ENCODE assay signal across 18 cellular contexts in genomic region chr5:132177691-132178149, GRCh38. TPM values are rescaled to one million over a fixed set of nuclear protein-coding genes. Genes with fewer than 3 reads are reported as not detected.
"Had no signal": no experiment of that assay in that cellular context is flagged by ENCODE, and none has a peak within 500 bp of the region (broad histone marks: within the 10 kb centered on the region; RNA-seq: fewer than 3 reads in every experiment).

No MANE protein-coding gene starts in this region.

- H3K27ac Mint-ChIP-seq: endodermal cell had no signal

- H3K36me3 Mint-ChIP-seq: brain; naive thymus-derived CD8-positive, alpha-beta T cell had no signal

- H3K9me3 ChIP-seq: lower lobe of right lung, right lobe of liver, SJCRH30 had no signal

- H3K4me1 ChIP-seq: lower lobe of right lung, parathyroid adenoma, right lobe of liver had no signal

- DNase-seq: activated CD4-positive, alpha-beta T cell treated with anti-CD3 and anti-CD28 coated beads for 48 hours; activated CD4-positive, CD25-positive, alpha-beta regulatory T cell; activated naive CD4-positive, alpha-beta T cell; anterior cingulate cortex; caudate nucleus; dorsolateral prefrontal cortex; endodermal cell; foreskin melanocyte; glutamatergic neuron; lower lobe of right lung; naive thymus-derived CD8-positive, alpha-beta T cell; right lobe of liver; SJCRH30; small intestine; stimulated activated CD4-positive, alpha-beta T cell treated with anti-CD3 and anti-CD28 coated beads, Interleukin-15, amount 100 ng/mL, for 24 hours; stimulated activated CD4-positive, alpha-beta T cell treated with anti-CD3 and anti-CD28 coated beads, Interleukin-2, amount 100 ng/mL, for 48 hours had no signal

- H3K27me3 ChIP-seq: dorsolateral prefrontal cortex, right lobe of liver, SJCRH30 had no signal

- ATAC-seq: lower lobe of right lung; naive thymus-derived CD8-positive, alpha-beta T cell; right lobe of liver had no signal

- H3K36me3 ChIP-seq: lower lobe of right lung, right lobe of liver, SJCRH30 had no signal

- H3K4me3 ChIP-seq: dorsolateral prefrontal cortex, lower lobe of right lung, right lobe of liver, SJCRH30 had no signal

- H3K9ac ChIP-seq: parathyroid adenoma had no signal

- H3K4me1 Mint-ChIP-seq: endodermal cell had no signal

- H3K27ac ChIP-seq: dorsolateral prefrontal cortex, lower lobe of right lung, parathyroid adenoma, right lobe of liver, SJCRH30 had no signal

- H3K79me2 ChIP-seq: parathyroid adenoma had no signal

- H3K27me3 Mint-ChIP-seq: naive thymus-derived CD8-positive, alpha-beta T cell had no signal

- H3K4me3 Mint-ChIP-seq: brain, endodermal cell had no signal

- H3K9me3 Mint-ChIP-seq: endodermal cell had no signal

- H2AFZ ChIP-seq: parathyroid adenoma had no signal

RNA-seq across cellular contexts. Expression of gene P4HA2, which starts 49.9 kb away (rescaled TPM):
- total RNA-seq: naive thymus-derived CD8-positive, alpha-beta T cell had no signal
